In genomic region chr18:22872894-22873537, GRCh38 we compare ENCODE assay signal across 9 cellular contexts.
A peak's percentile ranks its signal among the peaks of the same experiment; 100 is the strongest.
DNase-seq lines count a peak whose midpoint lies in the region; TF ChIP-seq lines count a peak whose summit lies in the region.
"Had no signal": no experiment of that assay in that cellular context is flagged by ENCODE, and none has a peak within 500 bp of the region (broad histone marks: within the 10 kb centered on the region; RNA-seq: fewer than 3 reads in every experiment).

No MANE protein-coding gene starts in this region.

- H3K9me3 ChIP-seq in OCI-LY3 (ENCODE audit: insufficient read depth, low read length), result no peaks in the 10 kb centered on the region
- H3K9me3 ChIP-seq in WERI-Rb-1 (ENCODE audit: severe bottlenecking), result no peaks in the 10 kb centered on the region

- TF ChIP-seq CTCF in GM20000 (IDR thresholded peaks at IDR 0.05; ENCODE audit: extremely low read depth, missing control alignments) (no peak), OCI-LY3 (IDR thresholded peaks at IDR 0.05; ENCODE audit: low read depth, low read length) (no peak), WERI-Rb-1 (IDR thresholded peaks at IDR 0.05; ENCODE audit: low read depth, low read length) (no peak)

- peak overlapping the region; percentile 67 for H3K4me3 ChIP-seq in OCI-LY3 (ENCODE audit: low read length)
- H3K4me3 ChIP-seq in WERI-Rb-1 (ENCODE audit: low read depth, low read length), result no peak overlapping the region

- H3K79me2 ChIP-seq in OCI-LY3 (ENCODE audit: low read length), result no peaks in the 10 kb centered on the region

- DNase-seq in DMS53 (lab: John Stamatoyannopoulos, UW) (peak; percentile 51), GM20000 (ENCODE audit: low spot score) (peak; percentile 38), kidney tubule cell (ENCODE audit: low spot score) (peak; percentile 49), WERI-Rb-1 (no peak), HPDE6-E6E7 (ENCODE audit: extremely low spot score) (no peak), NCI-H2107 treated with DMSO at 0.1 percent for 48 hours (lab: John Stamatoyannopoulos, UW; ENCODE audit: unreplicated experiment) (no peak), DMS114 treated with DMSO at 0.1 percent for 48 hours (lab: John Stamatoyannopoulos, UW; ENCODE audit: unreplicated experiment) (no peak)
- DNase-seq: NCI-H146 had no signal

- H2AFZ ChIP-seq in OCI-LY3 (ENCODE audit: low read depth, low read length), result peak overlapping the region; percentile 97

- peaks cover 12% of the 10 kb centered on the region for H3K4me1 ChIP-seq in OCI-LY3 (ENCODE audit: low read length)

- H3K27me3 ChIP-seq in OCI-LY3 (ENCODE audit: low read depth, low read length), result no peaks in the 10 kb centered on the region
- H3K27me3 ChIP-seq in WERI-Rb-1 (ENCODE audit: insufficient read depth, low read depth, severe bottlenecking), result no peaks in the 10 kb centered on the region

- peak overlapping the region; percentile 86 for H3K4me2 ChIP-seq in OCI-LY3 (ENCODE audit: low read length)

- peak overlapping the region; percentile 40 for H3K9ac ChIP-seq in OCI-LY3 (ENCODE audit: low read length)

- H3K36me3 ChIP-seq in OCI-LY3 (replicated peaks; ENCODE audit: low read depth, low read length), result no peaks in the 10 kb centered on the region
- H3K36me3 ChIP-seq in WERI-Rb-1, result no peaks in the 10 kb centered on the region

- H4K20me1 ChIP-seq in OCI-LY3 (ENCODE audit: insufficient read depth, low read length), result no peaks in the 10 kb centered on the region

- peak overlapping the region; percentile 28 for H3K27ac ChIP-seq in OCI-LY3 (ENCODE audit: low read length)
- H3K27ac ChIP-seq in WERI-Rb-1, result no peak overlapping the region

Comparison
In these comparisons a context has a peak if more than half of its experiments do, and no peak if none do; other contexts are left out.
1. DNase-seq: peak in DMS53 (single experiment), GM20000 (single experiment) and kidney tubule cell (single experiment); none in WERI-Rb-1 (single experiment), HPDE6-E6E7 (single experiment), NCI-H2107 treated with DMSO at 0.1 percent for 48 hours (single experiment) and DMS114 treated with DMSO at 0.1 percent for 48 hours (single experiment).